34 cellular contexts compared by ENCODE assay signal in genomic region chr9:83526901-83527300, GRCh38. TPM values are rescaled to one million over a fixed set of nuclear protein-coding genes. Genes with fewer than 3 reads are reported as not detected.
DNase-seq lines count a peak whose midpoint lies in the region; ATAC-seq, FAIRE-seq and TF ChIP-seq lines count a peak whose summit lies in the region.
"Had no signal": no experiment of that assay in that cellular context is flagged by ENCODE, and none has a peak within 500 bp of the region (broad histone marks: within the 10 kb centered on the region; RNA-seq: fewer than 3 reads in every experiment).

No MANE protein-coding gene starts in this region.

- no peak for TF ChIP-seq RAD21 in HepG2 (CRISPR knock-in tag; IDR thresholded peaks at IDR 0.05)

- H4K20me1 ChIP-seq in HepG2 (ENCODE audit: insufficient read depth, low read length) = no peaks in the 10 kb centered on the region

- CTCF ChIA-PET in HepG2 (lab: Yijun Ruan, JAX; ENCODE audit: low intra/inter-chr PET ratio, low total read pairs) = interaction anchor here (1.3 kb wide), 1 partner anchor 12 kb away, joined by 4 read pairs; the partner anchor contains the start of gene FRMD3
- CTCF ChIA-PET in CD8-positive, alpha-beta memory T cell (lab: Charles Lee) = no interaction called here

- TF ChIP-seq POLR2A in HepG2 (IDR thresholded peaks at IDR 0.05; ENCODE audit: insufficient read depth in 1 of 2, low read depth in 2 of 2, low read length in 2 of 2) = no peak
- no peak for TF ChIP-seq POLR2A in right lobe of liver (IDR thresholded peaks at IDR 0.05)

- POLR2A ChIA-PET in HepG2 (lab: Yijun Ruan, JAX) = interaction anchor here (0.8 to 2.0 kb wide), 3 partner anchors 10 to 192 kb away, joined by 3 to 6 read pairs (median 4); no protein-coding TSS in a partner anchor
- POLR2A ChIA-PET in CD8-positive, alpha-beta memory T cell (lab: Charles Lee) = no interaction called here

- H3K4me3 Mint-ChIP-seq in type B pancreatic cell = peak overlapping the region; percentile 10
- H3K4me3 Mint-ChIP-seq in CD8-positive, alpha-beta memory T cell = no peak overlapping the region
- H3K4me3 Mint-ChIP-seq: activated CD8-positive, alpha-beta memory T cell treated with anti-CD3 and anti-CD28 coated beads, Interleukin-2, amount 10 ng/mL, durations not matched to agents 7 days and 5 days; activated T-cell treated with anti-CD3 and anti-CD28 coated beads, Interleukin-2, amount 50 U/mL, for 72 hours; CD8-positive, alpha-beta T cell; nephron; stimulated activated memory B cell treated with anti-CD40 and anti-IgM and Interleukin-4, amounts not matched to agents 10 μg/mL and 1 μg/mL and 100 μg/mL, for 72 hours had no signal

- ATAC-seq in HepG2 (peak; percentile 100), right lobe of liver (no peak), HG02571 (IDR thresholded peaks at IDR 0.05; ENCODE audit: unreplicated experiment) (no peak)
- ATAC-seq: activated CD8-positive, alpha-beta memory T cell treated with anti-CD3 and anti-CD28 coated beads, Interleukin-2, amount 10 ng/mL, durations not matched to agents 7 days and 5 days; activated T-cell treated with anti-CD3 and anti-CD28 coated beads, Interleukin-2, amount 50 U/mL, for 72 hours; body of pancreas; CD8-positive, alpha-beta T cell; mucosa of descending colon; stimulated activated memory B cell treated with anti-CD40 and anti-IgM and Interleukin-4, amounts not matched to agents 10 μg/mL and 1 μg/mL and 100 μg/mL, for 72 hours; upper lobe of right lung had no signal

- no peaks in the 10 kb centered on the region for H3K9me3 Mint-ChIP-seq in type B pancreatic cell
- peaks cover 0 to 3% (median 0%) of the 10 kb centered on the region in 5 donors for H3K9me3 Mint-ChIP-seq in CD8-positive, alpha-beta memory T cell
- H3K9me3 Mint-ChIP-seq: stimulated activated memory B cell treated with anti-CD40 and anti-IgM and Interleukin-4, amounts not matched to agents 10 μg/mL and 1 μg/mL and 100 μg/mL, for 72 hours had no signal

- H3K4me3 ChIP-seq in HepG2 (replicated peaks in 1 of 3; ENCODE audit: insufficient read depth in 1 of 3, low read depth in 2 of 3, low read length in 3 of 3) (peak overlapping the region in 1 of 3 experiments; percentile 25; a peak in 1 of 6 replicates), right lobe of liver (no peak overlapping the region)
- H3K4me3 ChIP-seq in CD8-positive, alpha-beta memory T cell (ENCODE audit: low read length) = no peak overlapping the region
- H3K4me3 ChIP-seq: body of pancreas, dorsolateral prefrontal cortex, lung, mucosa of descending colon, PC-9, sigmoid colon, upper lobe of right lung had no signal

- 0 out of 2 replicates have a peak, but pooled peaks have one; percentile 17 for TF ChIP-seq CTCF in HepG2 (CRISPR knock-in tag; IDR thresholded peaks at IDR 0.05)
- no peak for TF ChIP-seq CTCF in right lobe of liver (IDR thresholded peaks at IDR 0.05)
- TF ChIP-seq CTCF in type B pancreatic cell (conservative IDR thresholded peaks at IDR 0.05) = no peak

- H3K27me3 ChIP-seq in HepG2 (ENCODE audit: control insufficient read depth in 1 of 2, insufficient read depth in 2 of 2, low read length in 2 of 2) = no peaks in the 10 kb centered on the region
- no peaks in the 10 kb centered on the region for H3K27me3 ChIP-seq in right lobe of liver
- no peaks in the 10 kb centered on the region for H3K27me3 ChIP-seq in CD8-positive, alpha-beta memory T cell (ENCODE audit: insufficient read depth, low read length, poor library complexity, severe bottlenecking)
- H3K27me3 ChIP-seq: body of pancreas, dorsolateral prefrontal cortex, sigmoid colon, upper lobe of right lung had no signal

- H2AFZ ChIP-seq in HepG2 (ENCODE audit: low read length) = no peak overlapping the region
- H2AFZ ChIP-seq: PC-9 had no signal

- peaks cover 5% of the 10 kb centered on the region for H3K9me3 ChIP-seq in HepG2 (ENCODE audit: low read length)
- H3K9me3 ChIP-seq in right lobe of liver = no peaks in the 10 kb centered on the region
- H3K9me3 ChIP-seq in CD8-positive, alpha-beta memory T cell (ENCODE audit: low read length) = no peaks in the 10 kb centered on the region
- H3K9me3 ChIP-seq: body of pancreas, mucosa of descending colon, sigmoid colon, upper lobe of right lung had no signal

- H3K4me1 Mint-ChIP-seq in type B pancreatic cell (ENCODE audit: unreplicated experiment) = peaks cover 26% of the 10 kb centered on the region
- no peaks in the 10 kb centered on the region for H3K4me1 Mint-ChIP-seq in CD8-positive, alpha-beta memory T cell

- peaks cover 43% of the 10 kb centered on the region for H3K4me1 ChIP-seq in HepG2 (ENCODE audit: insufficient read depth, low read length)
- no peaks in the 10 kb centered on the region for H3K4me1 ChIP-seq in right lobe of liver
- no peaks in the 10 kb centered on the region for H3K4me1 ChIP-seq in CD8-positive, alpha-beta memory T cell (ENCODE audit: insufficient read depth, low read length)
- H3K4me1 ChIP-seq: body of pancreas, sigmoid colon, upper lobe of right lung had no signal

- H3K27ac ChIP-seq in HepG2 (ENCODE audit: extremely low read length, insufficient read depth, low read length) (peak overlapping the region; percentile 66), right lobe of liver (no peak overlapping the region)
- no peak overlapping the region for H3K27ac ChIP-seq in CD8-positive, alpha-beta memory T cell (ENCODE audit: low read depth, low read length)
- H3K27ac ChIP-seq: body of pancreas, dorsolateral prefrontal cortex, PC-9, sigmoid colon, upper lobe of right lung, WERI-Rb-1 had no signal

- peak overlapping the region; percentile 67 for H3K4me2 ChIP-seq in HepG2 (ENCODE audit: low read depth, low read length)
- H3K4me2 ChIP-seq: PC-9 had no signal

- 0% methylated on average over 3 of the region's 3 CpGs for WGBS in HepG2 (ENCODE audit: low lambda C conversion rate)
- WGBS in right lobe of liver (ENCODE audit: insufficient coverage, low coverage, low lambda C conversion rate, missing lambda C conversion rate) = 50% methylated on average over 3 of the region's 3 CpGs

- FAIRE-seq in HepG2 (lab: Jason Lieb, UNC) = peak; percentile 79
- FAIRE-seq: endothelial cell of umbilical vein, kidney had no signal

- no peaks in the 10 kb centered on the region for H3K36me3 ChIP-seq in HepG2 (replicated peaks in 1 of 2; ENCODE audit: control insufficient read depth in 1 of 2, insufficient read depth in 2 of 2, low read length in 2 of 2)
- no peaks in the 10 kb centered on the region for H3K36me3 ChIP-seq in right lobe of liver
- no peaks in the 10 kb centered on the region for H3K36me3 ChIP-seq in CD8-positive, alpha-beta memory T cell (ENCODE audit: insufficient read depth, low read length)
- H3K36me3 ChIP-seq: sigmoid colon, upper lobe of right lung, WERI-Rb-1 had no signal

- TF ChIP-seq EP300 in HepG2 (IDR thresholded peaks at IDR 0.05; ENCODE audit: low read depth in 2 of 2, low read length in 2 of 2) (peak in 1 of 2 experiments; percentile 67; a peak in 2 of 4 replicates), HepG2 (CRISPR knock-in tag; IDR thresholded peaks at IDR 0.05; ENCODE audit: borderline replicate concordance) (peak; percentile 25; the same call in 1 of the 2 replicates)

- H3K9ac ChIP-seq in HepG2 (ENCODE audit: insufficient read depth, low read depth, low read length) = peak overlapping the region; percentile 49

- H3K27me3 Mint-ChIP-seq in type B pancreatic cell = peaks cover 7% of the 10 kb centered on the region
- peaks cover 0 to 5% of the 10 kb centered on the region in 2 donors for H3K27me3 Mint-ChIP-seq in CD8-positive, alpha-beta memory T cell
- H3K27me3 Mint-ChIP-seq: stimulated activated memory B cell treated with anti-CD40 and anti-IgM and Interleukin-4, amounts not matched to agents 10 μg/mL and 1 μg/mL and 100 μg/mL, for 72 hours had no signal

- intact Hi-C loops in HepG2 (cut with micrococcal nuclease; ENCODE audit: unreplicated experiment) = loop anchor here (1.0 kb wide), 1 partner anchor 11 kb away; the partner anchor contains the start of gene FRMD3
- intact Hi-C loops in right lobe of liver (cut with DNase I) = no loop called here

- DNase-seq in HepG2 (ENCODE audit: low spot score) (peak; percentile 89), right lobe of liver (no peak), RPMI7951 (ENCODE audit: low read depth) (peak; percentile 30), iPS-NIHi11 (ENCODE audit: low spot score) (peak; percentile 26), type B pancreatic cell (ENCODE audit: extremely low spot score, unreplicated experiment) (no peak), amniotic stem cell (lab: John Stamatoyannopoulos, UW) (no peak)
- no peak for DNase-seq in CD8-positive, alpha-beta memory T cell
- DNase-seq: activated CD4-positive, alpha-beta T cell treated with anti-CD3 and anti-CD28 coated beads, Interleukin-2, amount 50 U/mL, for 1 hour; activated CD8-positive, alpha-beta memory T cell treated with anti-CD3 and anti-CD28 coated beads, Interleukin-2, amount 10 ng/mL, durations not matched to agents 7 days and 5 days; activated naive CD4-positive, alpha-beta T cell treated with Interleukin-2 at 50 U/mL for 16 hours; activated T-cell treated with anti-CD3 and anti-CD28 coated beads, Interleukin-2, amount 50 U/mL, for 72 hours; body of pancreas; CD8-positive, alpha-beta T cell; DND-41; dorsolateral prefrontal cortex; kidney; mucosa of descending colon; NCI-H1048; NCI-H187; NCI-H446 treated with DMSO at 0.1 percent for 48 hours; PC-9; SHP77 treated with DMSO at 0.1 percent for 48 hours; sigmoid colon; stimulated activated CD4-positive, alpha-beta T cell treated with anti-CD3 and anti-CD28 coated beads, Interleukin-4, amount 100 ng/mL, for 4 hours; substantia nigra; SW 1271; T-helper 9 cell; upper lobe of right lung; WERI-Rb-1 had no signal

- peaks cover under 1% of the 10 kb centered on the region for H3K36me3 Mint-ChIP-seq in type B pancreatic cell
- H3K36me3 Mint-ChIP-seq in CD8-positive, alpha-beta memory T cell = peaks cover 0 to 3% (median 0%) of the 10 kb centered on the region in 3 donors
- H3K36me3 Mint-ChIP-seq: activated CD8-positive, alpha-beta memory T cell treated with anti-CD3 and anti-CD28 coated beads, Interleukin-2, amount 10 ng/mL, durations not matched to agents 7 days and 5 days; CD8-positive, alpha-beta T cell; stimulated activated memory B cell treated with anti-CD40 and anti-IgM and Interleukin-4, amounts not matched to agents 10 μg/mL and 1 μg/mL and 100 μg/mL, for 72 hours had no signal

- BruUV-seq in HepG2 (replicated peaks; lab: Mats Ljungman, UMichigan) = no TSS peak

- H3K27ac Mint-ChIP-seq in type B pancreatic cell = no peak overlapping the region
- no peak overlapping the region for H3K27ac Mint-ChIP-seq in CD8-positive, alpha-beta memory T cell
- H3K27ac Mint-ChIP-seq: activated CD8-positive, alpha-beta memory T cell treated with anti-CD3 and anti-CD28 coated beads, Interleukin-2, amount 10 ng/mL, durations not matched to agents 7 days and 5 days; activated T-cell treated with anti-CD3 and anti-CD28 coated beads, Interleukin-2, amount 50 U/mL, for 72 hours; CD8-positive, alpha-beta T cell; stimulated activated memory B cell treated with anti-CD40 and anti-IgM and Interleukin-4, amounts not matched to agents 10 μg/mL and 1 μg/mL and 100 μg/mL, for 72 hours had no signal

- in situ Hi-C loops in HepG2 (cut with HindIII; ENCODE audit: extremely low pct_ligation_motif_present, low pct_unique_long_range_greater_than_20kb) = no loop called here

- H3K79me2 ChIP-seq in HepG2 (ENCODE audit: insufficient read depth, low read length) = peaks cover 39% of the 10 kb centered on the region

RNA-seq across cellular contexts. Expression of gene FRMD3, which starts 11.3 kb away (rescaled TPM):
- 7.7 and 9.6 TPM in 2 replicates for total RNA-seq in HepG2 (2016; rRNA removed; fragmentation: Illumina TruSeq; extraction: Trizol)
- 0.71 and 1.1 TPM in 2 replicates for total RNA-seq in HepG2 (2016; cell fraction: cytosol; rRNA removed; fragmentation: Illumina TruSeq; extraction: Trizol; ENCODE audit: low read depth)
- total RNA-seq in HepG2 (2016; cell fraction: insoluble cytoplasmic fraction; rRNA removed; fragmentation: Illumina TruSeq; extraction: Trizol) = 7.1 and 8.1 TPM in 2 replicates
- 3.0 and 3.5 TPM in 2 replicates for total RNA-seq in HepG2 (2016; cell fraction: membrane; rRNA removed; fragmentation: Illumina TruSeq; extraction: Trizol)
- total RNA-seq in HepG2 (2016; cell fraction: nucleus; rRNA removed; fragmentation: Illumina TruSeq; extraction: Trizol) = 7.5 and 7.6 TPM in 2 replicates
- 1.9 and 3.2 TPM in 2 replicates for polyA plus RNA-seq in HepG2 (2011; rRNA removed)
- 2.4 and 3.0 TPM in 2 replicates for polyA plus RNA-seq in HepG2 (2011; cell fraction: cytosol; rRNA removed)
- 3.4 and 4.9 TPM in 2 replicates for polyA plus RNA-seq in HepG2 (2011; cell fraction: nucleus; rRNA removed)
- 4.6 and 5.1 TPM in 2 replicates for polyA plus RNA-seq in HepG2 (2012)
- polyA plus RNA-seq in HepG2 (2016; cell fraction: cytosol; fragmentation: Illumina TruSeq; extraction: Trizol; ENCODE audit: low read depth) = 0.31 and 0.44 TPM in 2 replicates
- 6.5 and 6.9 TPM in 2 replicates for polyA plus RNA-seq in HepG2 (2016; cell fraction: insoluble cytoplasmic fraction; fragmentation: Illumina TruSeq; extraction: Trizol; ENCODE audit: low read depth)
- 1.2 TPM in 2 replicates for polyA plus RNA-seq in HepG2 (2016; cell fraction: membrane; fragmentation: Illumina TruSeq; extraction: Trizol; ENCODE audit: low read depth)
- 6.1 and 6.6 TPM in 2 replicates for polyA plus RNA-seq in HepG2 (2016; cell fraction: nucleus; fragmentation: Illumina TruSeq; extraction: Trizol; ENCODE audit: insufficient read depth, low read depth)
- 9.7 and 14.0 TPM in 2 replicates for polyA minus RNA-seq in HepG2 (2011; rRNA and poly(A)+ RNA removed; ENCODE audit: low replicate concordance)
- 7.7 and 8.4 TPM in 2 replicates for polyA minus RNA-seq in HepG2 (2011; cell fraction: cytosol; rRNA and poly(A)+ RNA removed)
- 12.9 and 14.8 TPM in 2 replicates for polyA minus RNA-seq in HepG2 (2011; cell fraction: nucleus; rRNA and poly(A)+ RNA removed)
- total RNA-seq in right lobe of liver = under 1 TPM; 0.28 to 0.88 (median 0.34) TPM
- 0.10 and 0.36 TPM in 2 replicates for total RNA-seq in RPMI7951 (2014; rRNA removed; shearing (Covaris generic))
- 4.5 and 8.0 TPM in 2 replicates for total RNA-seq in type B pancreatic cell (ENCODE audit: low replicate concordance)
- total RNA-seq in CD8-positive, alpha-beta memory T cell = under 1 TPM; 0.62 to 0.68 TPM
- 0.35 TPM for polyA plus RNA-seq in CD8-positive, alpha-beta memory T cell

Comparison
In these comparisons a context has a peak if more than half of its experiments do, and no peak if none do; other contexts are left out.
1. DNase-seq: peak in HepG2 (single experiment), RPMI7951 (single experiment) and iPS-NIHi11 (single experiment); none in right lobe of liver (0 of 3), type B pancreatic cell (single experiment), amniotic stem cell (single experiment) and CD8-positive, alpha-beta memory T cell (0 of 5).